23 cellular contexts compared by ENCODE assay signal in the genomic region with DNA sequence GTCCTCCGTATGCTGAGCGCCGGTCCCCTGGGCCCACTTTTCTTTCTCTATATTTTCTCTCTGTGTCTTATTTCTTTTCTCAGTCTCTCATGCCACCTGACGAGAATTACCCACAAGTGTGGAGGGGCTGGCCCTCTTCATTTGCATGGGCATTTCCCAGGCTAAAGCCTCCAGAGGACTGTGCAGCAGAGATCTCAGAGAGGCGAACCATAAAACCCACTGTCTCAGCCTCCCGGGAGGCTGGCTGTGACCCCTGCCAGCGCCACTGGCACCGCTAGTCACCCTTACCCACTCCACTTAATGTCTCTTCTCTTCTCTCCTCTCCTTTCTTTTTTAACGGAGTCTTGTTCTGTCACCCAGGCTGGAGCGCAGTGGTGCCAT.
DNase-seq lines count a peak whose midpoint lies in the region; ATAC-seq and TF ChIP-seq lines count a peak whose summit lies in the region.
"Had no signal": no experiment of that assay in that cellular context is flagged by ENCODE, and none has a peak within 500 bp of the region (broad histone marks: within the 10 kb centered on the region; RNA-seq: fewer than 3 reads in every experiment).

No MANE protein-coding gene starts in this region.

- peaks cover 41% of the 10 kb centered on the region for H3K27me3 Mint-ChIP-seq in stimulated activated memory B cell treated with anti-CD40 and anti-IgM and Interleukin-4, amounts not matched to agents 10 μg/mL and 1 μg/mL and 100 μg/mL, for 72 hours

- no peak for DNase-seq in nucleus accumbens (lab: John Stamatoyannopoulos, UW)
- DNase-seq: activated CD8-positive, alpha-beta memory T cell treated with anti-CD3 and anti-CD28 coated beads for 24 hours; activated T-cell treated with anti-CD3 and anti-CD28 coated beads, Interleukin-2, amount 50 U/mL, for 72 hours; Calu3; cortex of kidney; HFFc6; hypothalamus; KBM-7; mesenchymal stem cell; natural killer cell; NCI-H1092 treated with DMSO at 0.1 percent for 48 hours; NCI-H2081; NCI-H510A; OCI-M1; posterior cingulate gyrus had no signal

- H2AFZ ChIP-seq in OCI-LY3 (ENCODE audit: low read depth, low read length), result peak overlapping the region; percentile 2; the same call in 1 of the 2 replicates

- peak overlapping the region; percentile 34; the same call in 1 of the 2 replicates for H3K9ac ChIP-seq in OCI-LY3 (ENCODE audit: low read length)

- peak overlapping the region; percentile 75 for H3K27ac ChIP-seq in OCI-LY3 (ENCODE audit: low read length)
- H3K27ac ChIP-seq: breast epithelium, HL-60 had no signal

- no peaks in the 10 kb centered on the region for H4K20me1 ChIP-seq in OCI-LY3 (ENCODE audit: insufficient read depth, low read length)

- no peak overlapping the region for H3K27ac Mint-ChIP-seq in stimulated activated memory B cell treated with anti-CD40 and anti-IgM and Interleukin-4, amounts not matched to agents 10 μg/mL and 1 μg/mL and 100 μg/mL, for 72 hours
- H3K27ac Mint-ChIP-seq: activated T-cell treated with anti-CD3 and anti-CD28 coated beads, Interleukin-2, amount 50 U/mL, for 72 hours; HFFc6; natural killer cell had no signal

- H3K4me3 Mint-ChIP-seq in stimulated activated memory B cell treated with anti-CD40 and anti-IgM and Interleukin-4, amounts not matched to agents 10 μg/mL and 1 μg/mL and 100 μg/mL, for 72 hours, result no peak overlapping the region
- H3K4me3 Mint-ChIP-seq: activated T-cell treated with anti-CD3 and anti-CD28 coated beads, Interleukin-2, amount 50 U/mL, for 72 hours; HFFc6; natural killer cell had no signal

- TF ChIP-seq CTCF in OCI-LY3 (IDR thresholded peaks at IDR 0.05; ENCODE audit: low read depth, low read length), result no peak

- H3K9me3 Mint-ChIP-seq in stimulated activated memory B cell treated with anti-CD40 and anti-IgM and Interleukin-4, amounts not matched to agents 10 μg/mL and 1 μg/mL and 100 μg/mL, for 72 hours, result peaks cover 6% of the 10 kb centered on the region

- H3K79me2 ChIP-seq in OCI-LY3 (ENCODE audit: low read length), result no peaks in the 10 kb centered on the region

- H3K4me1 ChIP-seq in OCI-LY3 (ENCODE audit: low read length), result peaks cover 55% of the 10 kb centered on the region
- H3K4me1 ChIP-seq: breast epithelium had no signal

- peaks cover 10% of the 10 kb centered on the region for H3K36me3 ChIP-seq in OCI-LY3 (replicated peaks; ENCODE audit: low read depth, low read length)
- H3K36me3 ChIP-seq: breast epithelium had no signal

- ATAC-seq in GM18868 (IDR thresholded peaks at IDR 0.05; ENCODE audit: unreplicated experiment), result peak; percentile 75
- peak; percentile 73 for ATAC-seq in HG02588 (IDR thresholded peaks at IDR 0.05; ENCODE audit: unreplicated experiment)
- ATAC-seq in stimulated activated memory B cell treated with anti-CD40 and anti-IgM and Interleukin-4, amounts not matched to agents 10 μg/mL and 1 μg/mL and 100 μg/mL, for 72 hours, result peak; percentile 31
- no peak for ATAC-seq in GM21423 (IDR thresholded peaks at IDR 0.05; ENCODE audit: unreplicated experiment)
- ATAC-seq in GM21447 (IDR thresholded peaks at IDR 0.05; ENCODE audit: unreplicated experiment), result no peak
- ATAC-seq: natural killer cell had no signal

- H3K4me1 Mint-ChIP-seq in stimulated activated memory B cell treated with anti-CD40 and anti-IgM and Interleukin-4, amounts not matched to agents 10 μg/mL and 1 μg/mL and 100 μg/mL, for 72 hours, result peaks cover 13% of the 10 kb centered on the region
- H3K4me1 Mint-ChIP-seq: natural killer cell had no signal

- peak overlapping the region; percentile 41 for H3K4me3 ChIP-seq in OCI-LY3 (ENCODE audit: low read length)
- H3K4me3 ChIP-seq: breast epithelium had no signal

- no peaks in the 10 kb centered on the region for H3K36me3 Mint-ChIP-seq in stimulated activated memory B cell treated with anti-CD40 and anti-IgM and Interleukin-4, amounts not matched to agents 10 μg/mL and 1 μg/mL and 100 μg/mL, for 72 hours
- H3K36me3 Mint-ChIP-seq: natural killer cell had no signal

- peaks cover 13% of the 10 kb centered on the region; the same call in 1 of the 2 replicates for H3K9me3 ChIP-seq in OCI-LY3 (ENCODE audit: insufficient read depth, low read length)

- peak overlapping the region; percentile 68 for H3K4me2 ChIP-seq in OCI-LY3 (ENCODE audit: low read length)

- peaks cover 11% of the 10 kb centered on the region; the same call in 1 of the 2 replicates for H3K27me3 ChIP-seq in OCI-LY3 (ENCODE audit: low read depth, low read length)

Comparison
In these comparisons a context has a peak if more than half of its experiments do, and no peak if none do; other contexts are left out.
1. ATAC-seq: peak in GM18868 (single experiment), HG02588 (single experiment) and stimulated activated memory B cell treated with anti-CD40 and anti-IgM and Interleukin-4, amounts not matched to agents 10 μg/mL and 1 μg/mL and 100 μg/mL, for 72 hours (single experiment); none in GM21423 (single experiment) and GM21447 (single experiment).